ENCODE assay signal across 8 cellular contexts in the genomic region with DNA sequence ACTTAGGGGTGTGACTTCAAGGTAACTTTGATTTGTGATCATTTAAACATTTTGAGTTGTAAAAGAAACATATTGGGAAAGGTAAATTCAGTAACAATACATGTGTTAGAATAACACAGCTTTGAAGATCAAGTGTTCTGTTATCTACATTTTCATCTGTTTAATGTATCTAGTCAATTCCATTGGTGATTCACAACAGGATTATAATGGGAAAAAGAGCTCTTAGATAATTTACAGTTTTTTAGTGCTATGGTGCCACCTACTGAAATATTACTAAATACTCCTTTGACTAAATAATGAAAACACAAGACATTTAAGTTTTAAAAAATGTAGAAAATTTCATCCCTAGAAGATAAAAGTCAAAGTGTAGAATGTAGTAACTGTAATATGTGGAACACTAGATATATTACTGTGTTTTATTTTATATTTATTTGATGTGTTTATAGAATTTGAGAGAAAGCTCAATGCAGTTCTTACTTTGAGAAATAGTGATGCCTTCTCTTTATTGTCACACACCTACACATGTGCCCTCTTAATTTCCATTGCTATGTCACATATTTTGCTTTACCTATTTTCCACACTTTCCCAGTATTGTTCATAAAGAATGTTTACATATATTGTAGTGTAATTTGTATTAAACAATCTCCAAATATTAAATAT. TPM values are rescaled to one million over a fixed set of nuclear protein-coding genes. Genes with fewer than 3 reads are reported as not detected.
DNase-seq lines count a peak whose midpoint lies in the region; ATAC-seq and TF ChIP-seq lines count a peak whose summit lies in the region.

No MANE protein-coding gene starts in this region.

- H3K9me3 ChIP-seq in liver (ENCODE audit: control insufficient read depth in 4 of 4, low read length in 3 of 4): no peaks in the 10 kb centered on the region

- no peaks in the 10 kb centered on the region for H3K27me3 ChIP-seq in liver (ENCODE audit: control insufficient read depth in 4 of 4, insufficient read depth in 4 of 4, low read length in 3 of 4)

- intact Hi-C loops in lower leg skin (cut with DNase I; ENCODE audit: low total_unique reads): no loop called here

- H3K4me1 Mint-ChIP-seq in activated CD8-positive, alpha-beta T cell treated with anti-CD3 and anti-CD28 coated beads, Interleukin-2, amount 10 ng/mL, durations not matched to agents 7 days and 5 days (ENCODE audit: low read depth): peaks cover 85% of the 10 kb centered on the region

- no peaks in the 10 kb centered on the region for H3K27me3 Mint-ChIP-seq in activated CD8-positive, alpha-beta T cell treated with anti-CD3 and anti-CD28 coated beads, Interleukin-2, amount 10 ng/mL, durations not matched to agents 7 days and 5 days (ENCODE audit: low read depth)

- H3K36me3 ChIP-seq in liver (ENCODE audit: control insufficient read depth in 4 of 4, insufficient read depth in 3 of 4, low read depth in 1 of 4, low read length in 3 of 4): no peaks in the 10 kb centered on the region

- peak overlapping the region; percentile 69 for H3K27ac Mint-ChIP-seq in activated CD8-positive, alpha-beta T cell treated with anti-CD3 and anti-CD28 coated beads, Interleukin-2, amount 10 ng/mL, durations not matched to agents 7 days and 5 days

- peak; percentile 48 to 63 for TF ChIP-seq RAD21 in liver (IDR thresholded peaks at IDR 0.05)

- CTCF ChIA-PET in activated CD8-positive, alpha-beta T cell treated with anti-CD3 and anti-CD28 coated beads, Interleukin-2, amount 10 ng/mL, durations not matched to agents 7 days and 5 days (lab: Charles Lee): interaction anchor here (0.7 to 6.0 kb wide), 15 partner anchors 13 to 221 kb away, joined by 3 to 46 read pairs (median 5); no protein-coding TSS in a partner anchor

- POLR2A ChIA-PET in activated CD8-positive, alpha-beta T cell treated with anti-CD3 and anti-CD28 coated beads, Interleukin-2, amount 10 ng/mL, durations not matched to agents 7 days and 5 days (lab: Charles Lee): interaction anchor here (0.6 to 1.0 kb wide), 3 partner anchors 41 to 79 kb away, joined by 4 to 6 read pairs (median 5); no protein-coding TSS in a partner anchor

- peaks cover 51% of the 10 kb centered on the region for H3K36me3 Mint-ChIP-seq in activated CD8-positive, alpha-beta T cell treated with anti-CD3 and anti-CD28 coated beads, Interleukin-2, amount 10 ng/mL, durations not matched to agents 7 days and 5 days (ENCODE audit: low read depth)

- no peak for TF ChIP-seq POLR2A in lower leg skin (IDR thresholded peaks at IDR 0.05)

- no peaks in the 10 kb centered on the region for H3K9me3 Mint-ChIP-seq in activated CD8-positive, alpha-beta T cell treated with anti-CD3 and anti-CD28 coated beads, Interleukin-2, amount 10 ng/mL, durations not matched to agents 7 days and 5 days (ENCODE audit: insufficient read depth)

- H3K4me3 ChIP-seq in liver (ENCODE audit: low read depth in 1 of 3, low read length in 3 of 3): no peak overlapping the region
- no peak overlapping the region for H3K4me3 ChIP-seq in lower leg skin (ENCODE audit: low read depth, poor library complexity, severe bottlenecking)

- TF ChIP-seq CTCF in liver (IDR thresholded peaks at IDR 0.05; ENCODE audit: low read depth, low read length, missing input control) (peak; percentile 11), lower leg skin (IDR thresholded peaks at IDR 0.05) (no peak)

- no peak overlapping the region for H3K27ac ChIP-seq in liver (ENCODE audit: low read depth in 1 of 2, low read length in 2 of 2)

- H3K9ac ChIP-seq in liver (ENCODE audit: low read depth in 1 of 2, low read length in 2 of 2): no peak overlapping the region

- ATAC-seq in activated CD8-positive, alpha-beta T cell treated with anti-CD3 and anti-CD28 coated beads, Interleukin-2, amount 10 ng/mL, durations not matched to agents 7 days and 5 days: no peak
- no peak for ATAC-seq in GM18520 (IDR thresholded peaks at IDR 0.05; ENCODE audit: unreplicated experiment)

- peaks cover 0 to 5% (median 2%) of the 10 kb centered on the region in 4 donors for H3K4me1 ChIP-seq in liver (ENCODE audit: control insufficient read depth in 4 of 4, insufficient read depth in 4 of 4, low read length in 3 of 4)

- peak overlapping the region; percentile 56 for H3K4me3 Mint-ChIP-seq in activated CD8-positive, alpha-beta T cell treated with anti-CD3 and anti-CD28 coated beads, Interleukin-2, amount 10 ng/mL, durations not matched to agents 7 days and 5 days

- peak; percentile 35 for DNase-seq in DMS153 treated with DMSO at 0.1 percent for 48 hours (lab: John Stamatoyannopoulos, UW; ENCODE audit: unreplicated experiment)
- no peak for DNase-seq in DMS153 (lab: John Stamatoyannopoulos, UW)
- peak; percentile 51 for DNase-seq in MV-4-11 (lab: John Stamatoyannopoulos, UW)
- no peak for DNase-seq in activated CD8-positive, alpha-beta T cell treated with anti-CD3 and anti-CD28 coated beads, Interleukin-2, amount 10 ng/mL, durations not matched to agents 7 days and 5 days
- no peak for DNase-seq in lower leg skin (ENCODE audit: low spot score in 2 of 2)
- DNase-seq in stimulated activated CD4-positive, alpha-beta T cell treated with anti-CD3 and anti-CD28 coated beads, Interleukin-4, amount 100 ng/mL, for 24 hours: no peak

TF ChIP-seq in liver, 16 proteins besides CTCF, POLR2A, EP300 and RAD21:
- TF ChIP-seq ATF3 (IDR thresholded peaks at IDR 0.05): no peak
- no peak for TF ChIP-seq HNF4A (conservative IDR thresholded peaks at IDR 0.05)
- no peak for TF ChIP-seq HNF4G (IDR thresholded peaks at IDR 0.05)
- TF ChIP-seq MAX (IDR thresholded peaks at IDR 0.05): no peak
- TF ChIP-seq, protein P1, sequence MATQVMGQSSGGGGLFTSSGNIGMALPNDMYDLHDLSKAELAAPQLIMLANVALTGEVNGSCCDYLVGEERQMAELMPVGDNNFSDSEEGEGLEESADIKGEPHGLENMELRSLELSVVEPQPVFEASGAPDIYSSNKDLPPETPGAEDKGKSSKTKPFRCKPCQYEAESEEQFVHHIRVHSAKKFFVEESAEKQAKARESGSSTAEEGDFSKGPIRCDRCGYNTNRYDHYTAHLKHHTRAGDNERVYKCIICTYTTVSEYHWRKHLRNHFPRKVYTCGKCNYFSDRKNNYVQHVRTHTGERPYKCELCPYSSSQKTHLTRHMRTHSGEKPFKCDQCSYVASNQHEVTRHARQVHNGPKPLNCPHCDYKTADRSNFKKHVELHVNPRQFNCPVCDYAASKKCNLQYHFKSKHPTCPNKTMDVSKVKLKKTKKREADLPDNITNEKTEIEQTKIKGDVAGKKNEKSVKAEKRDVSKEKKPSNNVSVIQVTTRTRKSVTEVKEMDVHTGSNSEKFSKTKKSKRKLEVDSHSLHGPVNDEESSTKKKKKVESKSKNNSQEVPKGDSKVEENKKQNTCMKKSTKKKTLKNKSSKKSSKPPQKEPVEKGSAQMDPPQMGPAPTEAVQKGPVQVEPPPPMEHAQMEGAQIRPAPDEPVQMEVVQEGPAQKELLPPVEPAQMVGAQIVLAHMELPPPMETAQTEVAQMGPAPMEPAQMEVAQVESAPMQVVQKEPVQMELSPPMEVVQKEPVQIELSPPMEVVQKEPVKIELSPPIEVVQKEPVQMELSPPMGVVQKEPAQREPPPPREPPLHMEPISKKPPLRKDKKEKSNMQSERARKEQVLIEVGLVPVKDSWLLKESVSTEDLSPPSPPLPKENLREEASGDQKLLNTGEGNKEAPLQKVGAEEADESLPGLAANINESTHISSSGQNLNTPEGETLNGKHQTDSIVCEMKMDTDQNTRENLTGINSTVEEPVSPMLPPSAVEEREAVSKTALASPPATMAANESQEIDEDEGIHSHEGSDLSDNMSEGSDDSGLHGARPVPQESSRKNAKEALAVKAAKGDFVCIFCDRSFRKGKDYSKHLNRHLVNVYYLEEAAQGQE (IDR thresholded peaks at IDR 0.05): no peak
- TF ChIP-seq SP1 (IDR thresholded peaks at IDR 0.05): no peak
- TF ChIP-seq, protein P2, sequence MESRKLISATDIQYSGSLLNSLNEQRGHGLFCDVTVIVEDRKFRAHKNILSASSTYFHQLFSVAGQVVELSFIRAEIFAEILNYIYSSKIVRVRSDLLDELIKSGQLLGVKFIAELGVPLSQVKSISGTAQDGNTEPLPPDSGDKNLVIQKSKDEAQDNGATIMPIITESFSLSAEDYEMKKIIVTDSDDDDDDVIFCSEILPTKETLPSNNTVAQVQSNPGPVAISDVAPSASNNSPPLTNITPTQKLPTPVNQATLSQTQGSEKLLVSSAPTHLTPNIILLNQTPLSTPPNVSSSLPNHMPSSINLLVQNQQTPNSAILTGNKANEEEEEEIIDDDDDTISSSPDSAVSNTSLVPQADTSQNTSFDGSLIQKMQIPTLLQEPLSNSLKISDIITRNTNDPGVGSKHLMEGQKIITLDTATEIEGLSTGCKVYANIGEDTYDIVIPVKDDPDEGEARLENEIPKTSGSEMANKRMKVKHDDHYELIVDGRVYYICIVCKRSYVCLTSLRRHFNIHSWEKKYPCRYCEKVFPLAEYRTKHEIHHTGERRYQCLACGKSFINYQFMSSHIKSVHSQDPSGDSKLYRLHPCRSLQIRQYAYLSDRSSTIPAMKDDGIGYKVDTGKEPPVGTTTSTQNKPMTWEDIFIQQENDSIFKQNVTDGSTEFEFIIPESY (IDR thresholded peaks at IDR 0.05): no peak
- TF ChIP-seq RXRA (IDR thresholded peaks at IDR 0.05): no peak
- TF ChIP-seq YY1 (IDR thresholded peaks at IDR 0.05): no peak
- TF ChIP-seq FOXA1 (IDR thresholded peaks at IDR 0.05): no peak
- no peak for TF ChIP-seq EGR1 (IDR thresholded peaks at IDR 0.05; ENCODE audit: low read depth in 2 of 2)
TF ChIP-seq in liver: peak in this region for 0.

RNA-seq across cellular contexts. Expression of gene PTPRC, which starts 47.4 kb away (rescaled TPM):
- 100 to 1,000 TPM; 604 to 619 TPM for total RNA-seq in activated CD8-positive, alpha-beta T cell treated with anti-CD3 and anti-CD28 coated beads, Interleukin-2, amount 10 ng/mL, durations not matched to agents 7 days and 5 days
- total RNA-seq in liver (10 to 100 TPM; 25.2 to 34.1 TPM), lower leg skin (1 to 10 TPM; 4.0 to 8.3 (median 4.7) TPM)
- 1 to 10 TPM; 5.8 to 7.3 TPM for polyA plus RNA-seq in liver

Comparison
In these comparisons a context has a peak if more than half of its experiments do, and no peak if none do; other contexts are left out.
1. DNase-seq: peak in DMS153 treated with DMSO at 0.1 percent for 48 hours (single experiment) and MV-4-11 (single experiment); none in DMS153 (single experiment), activated CD8-positive, alpha-beta T cell treated with anti-CD3 and anti-CD28 coated beads, Interleukin-2, amount 10 ng/mL, durations not matched to agents 7 days and 5 days (single experiment), lower leg skin (0 of 2) and stimulated activated CD4-positive, alpha-beta T cell treated with anti-CD3 and anti-CD28 coated beads, Interleukin-4, amount 100 ng/mL, for 24 hours (single experiment).
2. RNA of gene PTPRC, which starts 47.4 kb away (total RNA-seq): 604 to 619 TPM in activated CD8-positive, alpha-beta T cell treated with anti-CD3 and anti-CD28 coated beads, Interleukin-2, amount 10 ng/mL, durations not matched to agents 7 days and 5 days; 25.2 to 34.1 TPM in liver and 4.0 to 8.3 TPM in lower leg skin; every median in the first group is over 10 times any median in the second.